3 cellular contexts compared by ENCODE assay signal in the genomic region with DNA sequence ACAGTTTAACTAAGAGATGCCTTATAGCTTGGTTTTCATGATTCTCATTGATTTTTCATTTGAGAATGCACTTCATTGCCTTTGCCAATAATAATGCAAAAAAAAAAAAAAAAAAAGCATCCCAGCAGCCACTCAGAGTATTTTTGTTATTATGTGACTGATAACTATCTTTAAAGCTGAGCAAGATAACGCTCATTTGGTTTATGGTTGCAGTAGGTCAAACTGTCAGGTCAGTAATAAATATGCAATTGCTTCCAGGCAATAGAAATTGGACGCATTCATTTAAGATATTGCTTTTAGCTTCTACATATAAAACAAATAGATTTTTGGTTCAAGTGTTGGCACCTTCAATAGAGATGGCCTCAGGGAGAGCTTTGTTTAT.
TF ChIP-seq lines count a peak whose summit lies in the region.

No MANE protein-coding gene starts in this region.

TF ChIP-seq in HEK293, 187 proteins besides CTCF, POLR2A, EP300 and RAD21 (continued from another document):
- TF ChIP-seq TCF7L2 (IDR thresholded peaks at IDR 0.05; ENCODE audit: borderline replicate concordance, low read depth, low read length) (no peak), HIC1 (tag by site-specific recombination; IDR thresholded peaks at IDR 0.05) (no peak), OSR2 (tag by site-specific recombination; IDR thresholded peaks at IDR 0.05) (0 out of 2 replicates have a peak, but pooled peaks have one; percentile 18), FEZF1 (tag by site-specific recombination; IDR thresholded peaks at IDR 0.05) (peak; percentile 45; the same call in 1 of the 2 replicates), BCL11B (tag by site-specific recombination; IDR thresholded peaks at IDR 0.05; ENCODE audit: low read depth) (no peak), ZNF248 (tag by site-specific recombination; IDR thresholded peaks at IDR 0.05) (no peak), ZNF830 (tag by site-specific recombination; IDR thresholded peaks at IDR 0.05; ENCODE audit: low read depth) (no peak), ZNF596 (tag by site-specific recombination; IDR thresholded peaks at IDR 0.05) (0 out of 2 replicates have a peak, but pooled peaks have one; percentile 20), HOXD13 (CRISPR knock-in tag; IDR thresholded peaks at IDR 0.05; ENCODE audit: borderline replicate concordance) (0 out of 2 replicates have a peak, but pooled peaks have one; percentile 22)
TF ChIP-seq in HEK293: peak in this region for 4.

TF ChIP-seq in SK-N-SH, 30 proteins besides CTCF, POLR2A, EP300 and RAD21:
- TF ChIP-seq USF2 (IDR thresholded peaks at IDR 0.05; ENCODE audit: borderline replicate concordance, low read depth, low read length) (no peak), GABPA (IDR thresholded peaks at IDR 0.05; ENCODE audit: low read depth) (no peak), RCOR1 (IDR thresholded peaks at IDR 0.05; ENCODE audit: low read length) (0 out of 2 replicates have a peak, but pooled peaks have one; percentile 27), GATA2 (CRISPR knock-in tag; IDR thresholded peaks at IDR 0.05) (peak; percentile 64)

TF ChIP-seq in endothelial cell of umbilical vein, 7 proteins besides CTCF, POLR2A, EP300 and RAD21 (continued from another document):
- TF ChIP-seq JUN (IDR thresholded peaks at IDR 0.05; ENCODE audit: borderline replicate concordance, insufficient read depth, insufficient read length, low read depth) (no peak), EZH2 (IDR thresholded peaks at IDR 0.05; ENCODE audit: borderline replicate concordance, low read depth, low read length, severe bottlenecking) (no peak), GATA2 (IDR thresholded peaks at IDR 0.05; ENCODE audit: insufficient read depth, insufficient read length, low read depth, low read length) (no peak), POLR2AphosphoS5 (IDR thresholded peaks at IDR 0.05; ENCODE audit: insufficient read depth, low read depth, low read length) (no peak), MAX (IDR thresholded peaks at IDR 0.05; ENCODE audit: insufficient read depth, insufficient read length) (no peak)
